In the genomic region with DNA sequence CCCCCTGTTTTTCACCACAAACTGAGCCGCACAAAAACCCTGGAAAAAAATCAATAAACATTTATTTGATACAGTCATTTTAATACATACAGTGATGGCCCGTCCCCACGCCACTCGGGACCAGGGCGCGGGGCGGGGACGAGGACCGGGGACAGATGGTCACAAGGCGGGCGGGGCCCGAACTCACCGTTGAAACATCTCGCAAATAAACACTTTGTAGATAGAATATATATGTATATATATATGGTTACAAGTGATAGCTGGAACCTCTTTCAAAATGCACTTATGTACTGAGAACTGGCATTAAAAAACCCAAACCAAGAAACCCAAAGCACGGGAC, we compare ENCODE assay signal across 8 cellular contexts. TPM values are rescaled to one million over a fixed set of nuclear protein-coding genes. Genes with fewer than 3 reads are reported as not detected.
A peak's percentile ranks its signal among the peaks of the same experiment; 100 is the strongest.
DNase-seq lines count a peak whose midpoint lies in the region; TF ChIP-seq lines count a peak whose summit lies in the region.

No MANE protein-coding gene starts in this region.

- H3K4me3 ChIP-seq in HUES48 (ENCODE audit: low read depth, low read length), result peak overlapping the region; percentile 73
- H3K4me3 ChIP-seq in coronary artery, result peak overlapping the region; percentile 91

- DNase-seq in NCI-H2107 treated with DMSO at 0.1 percent for 48 hours (lab: John Stamatoyannopoulos, UW; ENCODE audit: unreplicated experiment) (peak; percentile 82), NCI-H2107 (lab: John Stamatoyannopoulos, UW) (no peak), coronary artery (ENCODE audit: low spot score) (peak; percentile 87), neural crest cell (ENCODE audit: low read depth, low spot score) (no peak), NOMO-1 (lab: John Stamatoyannopoulos, UW; ENCODE audit: unreplicated experiment in 2 of 2) (no peak), ecto neural progenitor cell (ENCODE audit: low spot score) (no peak), NCI-H774 (lab: John Stamatoyannopoulos, UW) (no peak)

- H3K9me3 ChIP-seq in HUES48 (ENCODE audit: control insufficient read depth, insufficient read depth, low read length), result no peaks in the 10 kb centered on the region

- no peaks in the 10 kb centered on the region for H3K27me3 Mint-ChIP-seq in neural crest cell (ENCODE audit: low read depth)

- no peak for TF ChIP-seq CTCF in coronary artery (IDR thresholded peaks at IDR 0.05)
- TF ChIP-seq CTCF in neural crest cell (conservative IDR thresholded peaks at IDR 0.05), result no peak

- H3K4me1 ChIP-seq in HUES48 (ENCODE audit: control insufficient read depth, insufficient read depth, low read length), result peaks cover 17% of the 10 kb centered on the region; the same call in 1 of the 2 replicates

- H3K4me1 Mint-ChIP-seq in neural crest cell, result peaks cover 17% of the 10 kb centered on the region

- H3K36me3 Mint-ChIP-seq in neural crest cell (ENCODE audit: low read depth), result no peaks in the 10 kb centered on the region

- H3K27me3 ChIP-seq in HUES48 (ENCODE audit: control insufficient read depth, insufficient read depth, low read length), result no peaks in the 10 kb centered on the region

- H3K9me3 Mint-ChIP-seq in neural crest cell, result no peaks in the 10 kb centered on the region

- H3K27ac ChIP-seq in HUES48 (ENCODE audit: low read depth, low read length), result peak overlapping the region; percentile 93
- H3K27ac ChIP-seq in coronary artery, result peak overlapping the region; percentile 83 to 90

- H3K4me3 Mint-ChIP-seq in neural crest cell, result peak overlapping the region; percentile 93

- peak overlapping the region; percentile 75 for H3K9ac ChIP-seq in HUES48 (ENCODE audit: low read depth, low read length)

- peak overlapping the region; percentile 57 for H3K27ac Mint-ChIP-seq in neural crest cell (ENCODE audit: unreplicated experiment)

- peaks cover 25% of the 10 kb centered on the region for H3K36me3 ChIP-seq in HUES48 (ENCODE audit: control insufficient read depth, insufficient read depth, low read length)

RNA-seq across cellular contexts. Expression of a gene that starts 0.4 kb away (rescaled TPM):
- total RNA-seq in neural crest cell, result 39.3 and 39.9 TPM in 2 replicates

RNA-seq across cellular contexts. Expression of a gene that starts 13.1 kb away (rescaled TPM):
- total RNA-seq in neural crest cell, result 33.0 and 34.0 TPM in 2 replicates

RNA-seq across cellular contexts. Expression of a gene that starts 22.8 kb away (rescaled TPM):
- 6.4 and 8.0 TPM in 2 replicates for total RNA-seq in neural crest cell

RNA-seq across cellular contexts. Expression of a gene that starts 24.3 kb away (rescaled TPM):
- total RNA-seq in neural crest cell, result 77.4 and 81.5 TPM in 2 replicates

Comparison
In these comparisons a context has a peak if more than half of its experiments do, and no peak if none do; other contexts are left out.
1. DNase-seq: peak in NCI-H2107 treated with DMSO at 0.1 percent for 48 hours (single experiment) and coronary artery (single experiment); none in NCI-H2107 (single experiment), neural crest cell (single experiment), NOMO-1 (0 of 2), ecto neural progenitor cell (single experiment) and NCI-H774 (single experiment).